In genomic region chr17:43216762-43217613, GRCh38 we compare ENCODE assay signal across 1 cellular context.
TF ChIP-seq lines count a peak whose summit lies in the region.

No MANE protein-coding gene starts in this region.

TF ChIP-seq in HepG2, 621 proteins besides CTCF, POLR2A, EP300 and RAD21 (continued from another document and continues in another):
- no peak; the same call in 1 of the 2 replicates for TF ChIP-seq E2F2 (CRISPR knock-in tag; IDR thresholded peaks at IDR 0.05; ENCODE audit: borderline replicate concordance)
- TF ChIP-seq ZFP36L1 (CRISPR knock-in tag; IDR thresholded peaks at IDR 0.05) = peak; percentile 3; the same call in 1 of the 2 replicates
- no peak for TF ChIP-seq PLRG1 (conservative IDR thresholded peaks at IDR 0.05)
- TF ChIP-seq ZHX1 (CRISPR knock-in tag; IDR thresholded peaks at IDR 0.05; ENCODE audit: low read depth) = 0 out of 2 replicates have a peak, but pooled peaks have one; percentile 4
- peak; percentile 78 for TF ChIP-seq ZNF766 (CRISPR knock-in tag; IDR thresholded peaks at IDR 0.05; ENCODE audit: borderline replicate concordance)
- peak; percentile 73 for TF ChIP-seq STAG1 (CRISPR knock-in tag; IDR thresholded peaks at IDR 0.05)
- TF ChIP-seq ARNT (IDR thresholded peaks at IDR 0.05) = no peak
- peak; percentile 66; the same call in 1 of the 2 replicates for TF ChIP-seq ZNF17 (CRISPR knock-in tag; IDR thresholded peaks at IDR 0.05)
- TF ChIP-seq ZNF468 (CRISPR knock-in tag; IDR thresholded peaks at IDR 0.05) = no peak
- TF ChIP-seq MTF1 (CRISPR knock-in tag; IDR thresholded peaks at IDR 0.05) = peak; percentile 75; the same call in 1 of the 2 replicates
- no peak for TF ChIP-seq ZBTB1 (CRISPR knock-in tag; IDR thresholded peaks at IDR 0.05; ENCODE audit: borderline replicate concordance)
- peak; percentile 99 for TF ChIP-seq MAX (IDR thresholded peaks at IDR 0.05)
- no peak for TF ChIP-seq THAP9 (CRISPR knock-in tag; IDR thresholded peaks at IDR 0.05; ENCODE audit: borderline replicate concordance)
- peak; percentile 65 for TF ChIP-seq RXRA (CRISPR knock-in tag; IDR thresholded peaks at IDR 0.05)
- no peak for TF ChIP-seq PRPF4 (IDR thresholded peaks at IDR 0.05; ENCODE audit: low read depth, low read length, poor library complexity, severe bottlenecking)
- TF ChIP-seq JUN (CRISPR knock-in tag; IDR thresholded peaks at IDR 0.05) = peak; percentile 30; the same call in 1 of the 2 replicates
- peak; percentile 92 for TF ChIP-seq ZC3H13 (CRISPR knock-in tag; IDR thresholded peaks at IDR 0.05)
- TF ChIP-seq TSC22D2 (CRISPR knock-in tag; IDR thresholded peaks at IDR 0.05; ENCODE audit: borderline replicate concordance) = no peak; the same call in none of the 2 replicates
- peak; percentile 28; the same call in 1 of the 2 replicates for TF ChIP-seq ZNF263 (CRISPR knock-in tag; IDR thresholded peaks at IDR 0.05)
- TF ChIP-seq MIER3 (CRISPR knock-in tag; IDR thresholded peaks at IDR 0.05; ENCODE audit: borderline replicate concordance) = no peak; the same call in none of the 2 replicates
- TF ChIP-seq ZBTB33 (CRISPR knock-in tag; IDR thresholded peaks at IDR 0.05) = peak; percentile 57; the same call in 1 of the 2 replicates
- 0 out of 2 replicates have a peak, but pooled peaks have one; percentile 67 for TF ChIP-seq ZNF30 (CRISPR knock-in tag; IDR thresholded peaks at IDR 0.05)
- TF ChIP-seq DMAP1 (CRISPR knock-in tag; IDR thresholded peaks at IDR 0.05) = peak; percentile 97; the same call in 1 of the 2 replicates
- no peak for TF ChIP-seq POGZ (CRISPR knock-in tag; IDR thresholded peaks at IDR 0.05)
- TF ChIP-seq TERF1 (CRISPR knock-in tag; IDR thresholded peaks at IDR 0.05) = no peak
- TF ChIP-seq PRDM10 (CRISPR knock-in tag; IDR thresholded peaks at IDR 0.05; ENCODE audit: low read depth) = peak; percentile 66; the same call in 1 of the 2 replicates
- no peak; the same call in 1 of the 2 replicates for TF ChIP-seq ZNF768 (CRISPR knock-in tag; IDR thresholded peaks at IDR 0.05)
- no peak for TF ChIP-seq TBL1XR1 (IDR thresholded peaks at IDR 0.05; ENCODE audit: borderline replicate concordance, low read length, partially characterized antibody)
- peak; percentile 80 for TF ChIP-seq CREM (IDR thresholded peaks at IDR 0.05)
- TF ChIP-seq CREM (CRISPR knock-in tag; IDR thresholded peaks at IDR 0.05) = no peak
- peak; percentile 29; the same call in 1 of the 2 replicates for TF ChIP-seq CAMTA2 (CRISPR knock-in tag; IDR thresholded peaks at IDR 0.05; ENCODE audit: borderline replicate concordance)
- TF ChIP-seq IKZF1 (IDR thresholded peaks at IDR 0.05) = no peak
- no peak for TF ChIP-seq NR3C1 (CRISPR knock-in tag; IDR thresholded peaks at IDR 0.05)
- peak; percentile 26; the same call in 1 of the 2 replicates for TF ChIP-seq SP4 (CRISPR knock-in tag; IDR thresholded peaks at IDR 0.05)
- no peak for TF ChIP-seq MAFG (CRISPR knock-in tag; IDR thresholded peaks at IDR 0.05)
- peak; percentile 25; the same call in 1 of the 2 replicates for TF ChIP-seq SRF (IDR thresholded peaks at IDR 0.05; ENCODE audit: low read depth, low read length)
- peak; percentile 54; the same call in 1 of the 2 replicates for TF ChIP-seq ZBTB38 (CRISPR knock-in tag; IDR thresholded peaks at IDR 0.05)
- TF ChIP-seq MXD3 (CRISPR knock-in tag; IDR thresholded peaks at IDR 0.05) = peak; percentile 85
- no peak; the same call in 1 of the 2 replicates for TF ChIP-seq ZBTB2 (CRISPR knock-in tag; IDR thresholded peaks at IDR 0.05; ENCODE audit: low read depth)
- TF ChIP-seq GRHL1 (CRISPR knock-in tag; conservative IDR thresholded peaks at IDR 0.05) = no peak
